ENCODE assay signal across 21 cellular contexts in the genomic region with DNA sequence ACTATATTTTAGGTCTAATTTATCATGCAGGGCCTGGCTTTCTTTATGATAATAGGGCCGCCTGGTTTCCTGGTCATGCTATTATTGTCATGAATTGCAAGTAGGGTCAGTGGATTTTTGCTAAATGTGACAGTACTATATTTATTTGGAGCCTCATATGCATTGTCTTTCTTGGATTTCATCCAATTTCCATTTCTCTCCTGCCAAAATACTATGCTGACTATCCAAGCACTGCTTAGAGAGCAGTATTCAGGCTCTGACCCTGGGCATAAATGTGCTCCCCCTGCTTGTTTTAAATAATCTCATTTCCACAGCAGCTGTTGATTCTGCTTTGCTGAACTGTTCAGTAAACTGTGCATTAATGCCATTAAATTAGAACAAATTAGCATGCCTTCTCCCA.
DNase-seq lines count a peak whose midpoint lies in the region; ATAC-seq and TF ChIP-seq lines count a peak whose summit lies in the region.
"Had no signal": no experiment of that assay in that cellular context is flagged by ENCODE, and none has a peak within 500 bp of the region (broad histone marks: within the 10 kb centered on the region; RNA-seq: fewer than 3 reads in every experiment).

No MANE protein-coding gene starts in this region.

- no peaks in the 10 kb centered on the region for H3F3A ChIP-seq in PC-3 (ENCODE audit: low read length, unreplicated experiment)

- H4K20me1 ChIP-seq in PC-3 (ENCODE audit: low read length) = no peaks in the 10 kb centered on the region

- DNase-seq in EL (peak; percentile 1), NCI-H2029 treated with DMSO at 0.1 percent for 48 hours (lab: John Stamatoyannopoulos, UW) (peak; percentile 11), PC-3 (peak; percentile 43), fibroblast of the aortic adventitia (ENCODE audit: low read depth) (peak; percentile 44), nephron progenitor cell (no peak)
- DNase-seq in effector CD4-positive, alpha-beta T cell = no peak
- DNase-seq: activated CD4-positive, alpha-beta T cell treated with anti-CD3 and anti-CD28 coated beads, Interleukin-2, amount 50 U/mL, for 4 hours; activated naive CD4-positive, alpha-beta T cell treated with anti-CD3 and anti-CD28 coated beads for 36 hours; CD8-positive, alpha-beta memory T cell; DND-41; head of caudate nucleus; lower lobe of right lung; NCI-H2107; occipital lobe; right cardiac atrium; stimulated activated naive CD4-positive, alpha-beta T cell; T-helper 1 cell had no signal

- no peak overlapping the region for H3K4me3 Mint-ChIP-seq in nephron progenitor cell
- H3K4me3 Mint-ChIP-seq: activated naive CD4-positive, alpha-beta T cell treated with anti-CD3 and anti-CD28 coated beads for 36 hours; CD8-positive, alpha-beta memory T cell; IgD-negative memory B cell had no signal

- H3K27ac Mint-ChIP-seq in nephron progenitor cell = no peak overlapping the region
- H3K27ac Mint-ChIP-seq: activated naive CD4-positive, alpha-beta T cell treated with anti-CD3 and anti-CD28 coated beads for 36 hours; CD8-positive, alpha-beta memory T cell; IgD-negative memory B cell had no signal

- no peaks in the 10 kb centered on the region for H3K9me2 ChIP-seq in PC-3 (replicated peaks; ENCODE audit: low read length)

- 0 out of 2 replicates have a peak overlapping the region, but pooled peaks have one; percentile 10 for H3K4me2 ChIP-seq in PC-3 (ENCODE audit: low read length)

- H3K27me3 ChIP-seq in PC-3 (ENCODE audit: low read length) = no peaks in the 10 kb centered on the region
- H3K27me3 ChIP-seq: ascending aorta had no signal

- BruUV-seq in PC-3 (replicated peaks; lab: Mats Ljungman, UMichigan) = no TSS peak

- H2AFZ ChIP-seq in PC-3 (ENCODE audit: low read length) = no peak overlapping the region

- H3K9me3 Mint-ChIP-seq in nephron progenitor cell = peaks cover 9% of the 10 kb centered on the region

- no peaks in the 10 kb centered on the region for H3K36me3 ChIP-seq in PC-3 (ENCODE audit: low read depth, low read length)
- H3K36me3 ChIP-seq: ascending aorta, lower lobe of right lung had no signal

- no peaks in the 10 kb centered on the region for H3K9me3 ChIP-seq in PC-3 (ENCODE audit: low read length)
- H3K9me3 ChIP-seq: ascending aorta, lower lobe of right lung had no signal

- TF ChIP-seq CTCF in PC-3 (conservative IDR thresholded peaks at IDR 0.05; ENCODE audit: low read depth, low read length) = no peak
- TF ChIP-seq CTCF in fibroblast of the aortic adventitia (IDR thresholded peaks at IDR 0.05; ENCODE audit: insufficient read depth, low read length) = no peak
- no peak for TF ChIP-seq CTCF in nephron progenitor cell (IDR thresholded peaks at IDR 0.05)

- H3K4me1 ChIP-seq in PC-3 (ENCODE audit: insufficient read depth, low read length) = peaks cover 25% of the 10 kb centered on the region
- H3K4me1 ChIP-seq: ascending aorta, lower lobe of right lung had no signal

- no peak overlapping the region for H3K27ac ChIP-seq in PC-3 (ENCODE audit: low read length)
- H3K27ac ChIP-seq: ascending aorta, lower lobe of right lung, VCaP had no signal

- ATAC-seq in PC-3 = peak; percentile 63
- ATAC-seq in GM21619 (IDR thresholded peaks at IDR 0.05; ENCODE audit: unreplicated experiment) = no peak
- ATAC-seq: lower lobe of right lung, right cardiac atrium had no signal

- no peaks in the 10 kb centered on the region for H3K4me1 Mint-ChIP-seq in nephron progenitor cell
- H3K4me1 Mint-ChIP-seq: CD8-positive, alpha-beta memory T cell; IgD-negative memory B cell had no signal

- no peaks in the 10 kb centered on the region for H3K27me3 Mint-ChIP-seq in nephron progenitor cell (ENCODE audit: low read depth, poor library complexity)
- H3K27me3 Mint-ChIP-seq: CD8-positive, alpha-beta memory T cell had no signal

- POLR2A ChIA-PET in PC-3 (lab: Charles Lee; ENCODE audit: unreplicated experiment) = no interaction called here

- no peaks in the 10 kb centered on the region for H3K36me3 Mint-ChIP-seq in nephron progenitor cell (ENCODE audit: low read depth)
- H3K36me3 Mint-ChIP-seq: CD8-positive, alpha-beta memory T cell; IgD-negative memory B cell had no signal

- CTCF ChIA-PET in PC-3 (lab: Charles Lee) = no interaction called here

- H3K4me3 ChIP-seq in PC-3 (ENCODE audit: low read length) = no peak overlapping the region
- no peak overlapping the region for H3K4me3 ChIP-seq in fibroblast of the aortic adventitia (ENCODE audit: low read depth, low read length)
- H3K4me3 ChIP-seq: ascending aorta, lower lobe of right lung had no signal

- H3K79me2 ChIP-seq in PC-3 (ENCODE audit: low read length) = no peaks in the 10 kb centered on the region

- intact Hi-C loops in PC-3 (cut with micrococcal nuclease) = no loop called here

- H3K9ac ChIP-seq in PC-3 (ENCODE audit: low read length) = no peak overlapping the region

Comparison
In these comparisons a context has a peak if more than half of its experiments do, and no peak if none do; other contexts are left out.
1. DNase-seq: peak in EL (single experiment), NCI-H2029 treated with DMSO at 0.1 percent for 48 hours (single experiment), PC-3 (single experiment) and fibroblast of the aortic adventitia (single experiment); none in nephron progenitor cell (single experiment) and effector CD4-positive, alpha-beta T cell (single experiment).